14 cellular contexts compared by ENCODE assay signal in the genomic region with DNA sequence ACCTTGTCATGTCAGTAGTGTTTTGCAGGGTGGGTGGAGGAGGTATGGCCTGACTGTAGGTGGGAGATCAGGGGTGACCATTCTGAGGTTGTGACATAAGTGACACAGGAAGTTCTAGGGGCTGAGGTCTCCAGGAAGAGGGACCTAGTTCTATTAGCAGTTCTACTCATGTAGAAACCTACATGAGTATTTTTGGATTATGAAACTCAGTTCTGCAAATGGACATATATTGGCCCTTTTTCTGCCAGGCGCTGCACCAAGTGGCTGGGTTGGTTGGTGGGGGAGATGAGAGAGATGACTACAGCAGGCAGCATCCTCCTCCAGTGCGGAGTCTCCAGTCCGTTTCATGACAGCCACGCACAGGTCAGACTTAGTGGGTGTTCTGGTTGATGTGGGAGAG. TPM values are rescaled to one million over a fixed set of nuclear protein-coding genes. Genes with fewer than 3 reads are reported as not detected.
DNase-seq lines count a peak whose midpoint lies in the region; ATAC-seq and TF ChIP-seq lines count a peak whose summit lies in the region.
"Had no signal": no experiment of that assay in that cellular context is flagged by ENCODE, and none has a peak within 500 bp of the region (broad histone marks: within the 10 kb centered on the region; RNA-seq: fewer than 3 reads in every experiment).

No MANE protein-coding gene starts in this region.

- H3K36me3 Mint-ChIP-seq in activated CD8-positive, alpha-beta T cell treated with anti-CD3 and anti-CD28 coated beads for 36 hours (ENCODE audit: low read depth), result peaks cover 41% of the 10 kb centered on the region
- peaks cover 5% of the 10 kb centered on the region for H3K36me3 Mint-ChIP-seq in mesothelial cell of epicardium

- H3K9me3 Mint-ChIP-seq in activated CD8-positive, alpha-beta T cell treated with anti-CD3 and anti-CD28 coated beads for 36 hours, result no peaks in the 10 kb centered on the region
- no peaks in the 10 kb centered on the region for H3K9me3 Mint-ChIP-seq in mesothelial cell of epicardium

- H3K9me3 ChIP-seq in BLaER1 (no peaks in the 10 kb centered on the region), Peyer's patch (no peaks in the 10 kb centered on the region)
- H3K9me3 ChIP-seq: MG63 had no signal

- H3K4me1 ChIP-seq in BLaER1 (peaks cover 80% of the 10 kb centered on the region), Peyer's patch (peaks cover 0 to 36% (median 0%) of the 10 kb centered on the region in 4 donors)

- TF ChIP-seq POLR2A in Peyer's patch (IDR thresholded peaks at IDR 0.05), result no peak

- H3K36me3 ChIP-seq in BLaER1 (peaks cover 39% of the 10 kb centered on the region), Peyer's patch (no peaks in the 10 kb centered on the region)

- peaks cover 97% of the 10 kb centered on the region for H4K20me1 ChIP-seq in BLaER1

- H3K27ac ChIP-seq in BLaER1 (no peak overlapping the region), Peyer's patch (no peak overlapping the region)
- H3K27ac ChIP-seq: C4-2B had no signal

- CTCF ChIA-PET in activated CD8-positive, alpha-beta T cell treated with anti-CD3 and anti-CD28 coated beads for 36 hours (lab: Charles Lee), result interaction anchor here (1.2 kb wide), 1 partner anchor 41 kb away, joined by 3 read pairs; no protein-coding TSS in a partner anchor

- peak overlapping the region; percentile 80 for H3K4me2 ChIP-seq in BLaER1

- no peak for TF ChIP-seq CTCF in activated CD8-positive, alpha-beta T cell treated with anti-CD3 and anti-CD28 coated beads for 36 hours (IDR thresholded peaks at IDR 0.05)
- TF ChIP-seq CTCF in mesothelial cell of epicardium (IDR thresholded peaks at IDR 0.05; ENCODE audit: unreplicated experiment) (no peak), Peyer's patch (IDR thresholded peaks at IDR 0.05) (no peak)

- peaks cover 59% of the 10 kb centered on the region for H3K4me1 Mint-ChIP-seq in activated CD8-positive, alpha-beta T cell treated with anti-CD3 and anti-CD28 coated beads for 36 hours (ENCODE audit: low read depth)
- H3K4me1 Mint-ChIP-seq in mesothelial cell of epicardium, result peaks cover 44% of the 10 kb centered on the region

- DNase-seq in activated CD8-positive, alpha-beta T cell treated with anti-CD3 and anti-CD28 coated beads for 36 hours, result no peak
- DNase-seq in mesothelial cell of epicardium (ENCODE audit: low spot score in 2 of 2, unreplicated experiment in 2 of 2) (no peak), NCI-H128 (lab: John Stamatoyannopoulos, UW; ENCODE audit: unreplicated experiment) (no peak), Peyer's patch (no peak)
- DNase-seq: activated CD8-positive, alpha-beta memory T cell treated with anti-CD3 and anti-CD28 coated beads, Interleukin-2, amount 50 U/mL, for 48 hours; HCEC 1CT; SIG-M5; stimulated activated CD8-positive, alpha-beta memory T cell treated with anti-CD3 and anti-CD28 coated beads, Interleukin-4, amount 100 ng/mL, for 48 hours had no signal

- ATAC-seq in GM18517 (IDR thresholded peaks at IDR 0.05; ENCODE audit: unreplicated experiment) (peak; percentile 44), HG02870 (IDR thresholded peaks at IDR 0.05; ENCODE audit: unreplicated experiment) (peak; percentile 27), GM19397 (IDR thresholded peaks at IDR 0.05; ENCODE audit: unreplicated experiment) (no peak)
- no peak for ATAC-seq in activated CD8-positive, alpha-beta T cell treated with anti-CD3 and anti-CD28 coated beads for 36 hours

- H3K4me3 Mint-ChIP-seq in activated CD8-positive, alpha-beta T cell treated with anti-CD3 and anti-CD28 coated beads for 36 hours, result no peak overlapping the region
- H3K4me3 Mint-ChIP-seq in mesothelial cell of epicardium, result no peak overlapping the region

- H3K9ac ChIP-seq in BLaER1, result 0 out of 2 replicates have a peak overlapping the region, but pooled peaks have one; percentile 3

- POLR2A ChIA-PET in activated CD8-positive, alpha-beta T cell treated with anti-CD3 and anti-CD28 coated beads for 36 hours (lab: Charles Lee), result interaction anchor here (0.7 to 1.8 kb wide), 3 partner anchors 8 to 41 kb away, joined by 3 to 4 read pairs (median 3); no protein-coding TSS in a partner anchor

- peak overlapping the region; percentile 70 for H3K27ac Mint-ChIP-seq in activated CD8-positive, alpha-beta T cell treated with anti-CD3 and anti-CD28 coated beads for 36 hours
- H3K27ac Mint-ChIP-seq in mesothelial cell of epicardium, result no peak overlapping the region

- no peak overlapping the region for H3K4me3 ChIP-seq in BLaER1
- no peak overlapping the region for H3K4me3 ChIP-seq in Peyer's patch
- H3K4me3 ChIP-seq: MG63 had no signal

- H3K27me3 Mint-ChIP-seq in activated CD8-positive, alpha-beta T cell treated with anti-CD3 and anti-CD28 coated beads for 36 hours, result no peaks in the 10 kb centered on the region
- H3K27me3 Mint-ChIP-seq in mesothelial cell of epicardium (ENCODE audit: low read depth), result no peaks in the 10 kb centered on the region

- H3K27me3 ChIP-seq in BLaER1, result no peaks in the 10 kb centered on the region
- no peaks in the 10 kb centered on the region for H3K27me3 ChIP-seq in Peyer's patch
- H3K27me3 ChIP-seq: MG63 had no signal

- intact Hi-C loops in activated CD8-positive, alpha-beta T cell treated with anti-CD3 and anti-CD28 coated beads for 36 hours (cut with micrococcal nuclease), result loop anchor here (5.0 to 10.0 kb wide), 2 partner anchors 38 to 49 kb away; partner anchors contain the start of gene PRDM2

RNA-seq across cellular contexts. Expression of gene PRDM2, which starts 54.0 kb away (rescaled TPM):
- 10 to 100 TPM; 41.2 to 43.6 TPM for total RNA-seq in activated CD8-positive, alpha-beta T cell treated with anti-CD3 and anti-CD28 coated beads for 36 hours
- total RNA-seq in mesothelial cell of epicardium (59.2 to 61.6 TPM (median 61.3 TPM) in 3 replicates), Peyer's patch (10 to 100 TPM; 34.7 to 70.1 (median 53.0) TPM)

Comparison
In these comparisons a context has a peak if more than half of its experiments do, and no peak if none do; other contexts are left out.
1. ATAC-seq: peak in GM18517 (single experiment) and HG02870 (single experiment); none in activated CD8-positive, alpha-beta T cell treated with anti-CD3 and anti-CD28 coated beads for 36 hours (single experiment) and GM19397 (single experiment).